Comparison of ENCODE assay signal across 8 cellular contexts in genomic region chr13:26971990-26972888, GRCh38.
DNase-seq lines count a peak whose midpoint lies in the region; TF ChIP-seq lines count a peak whose summit lies in the region.

No MANE protein-coding gene starts in this region.

- intact Hi-C loops in MCF 10A (cut with micrococcal nuclease) = no loop called here
- intact Hi-C loops in breast epithelium (cut with DNase I; ENCODE audit: low total_unique reads) = no loop called here

- H3K4me1 Mint-ChIP-seq in MCF 10A (ENCODE audit: insufficient read depth, unreplicated experiment) = no peaks in the 10 kb centered on the region
- peaks cover 30% of the 10 kb centered on the region for H3K4me1 Mint-ChIP-seq in nephron progenitor cell

- H3K4me1 ChIP-seq in breast epithelium (no peaks in the 10 kb centered on the region), SJCRH30 (peaks cover 17% of the 10 kb centered on the region)

- CTCF ChIA-PET in MCF 10A (lab: Yijun Ruan, JAX) = interaction anchor here (0.6 to 1.6 kb wide), 6 partner anchors 16 to 854 kb away, joined by 3 to 5 read pairs (median 4); no protein-coding TSS in a partner anchor

- H3K4me3 Mint-ChIP-seq in MCF 10A (ENCODE audit: unreplicated experiment) (no peak overlapping the region), nephron progenitor cell (no peak overlapping the region)

- H3K27ac ChIP-seq in breast epithelium = no peak overlapping the region
- no peak overlapping the region for H3K27ac ChIP-seq in SJCRH30

- POLR2A ChIA-PET in MCF 10A (lab: Yijun Ruan, JAX) = interaction anchor here (1.0 kb wide), 1 partner anchor 390 kb away, joined by 5 read pairs; no protein-coding TSS in a partner anchor

- no peaks in the 10 kb centered on the region for H3K36me3 ChIP-seq in breast epithelium
- no peaks in the 10 kb centered on the region for H3K36me3 ChIP-seq in SJCRH30

- H3K36me3 Mint-ChIP-seq in MCF 10A (ENCODE audit: insufficient read depth, unreplicated experiment) (no peaks in the 10 kb centered on the region), nephron progenitor cell (ENCODE audit: low read depth) (no peaks in the 10 kb centered on the region)

- no peak for TF ChIP-seq POLR2A in breast epithelium (IDR thresholded peaks at IDR 0.05)

- H3K4me3 ChIP-seq in breast epithelium (no peak overlapping the region), SJCRH30 (no peak overlapping the region)

- H3K27me3 ChIP-seq in breast epithelium (no peaks in the 10 kb centered on the region), SJCRH30 (peaks cover 25% of the 10 kb centered on the region)

- peak; percentile 23 for TF ChIP-seq CTCF in MCF 10A (IDR thresholded peaks at IDR 0.05; ENCODE audit: unreplicated experiment)
- TF ChIP-seq CTCF in breast epithelium (IDR thresholded peaks at IDR 0.05) = no peak
- peak; percentile 29 for TF ChIP-seq CTCF in nephron progenitor cell (IDR thresholded peaks at IDR 0.05)

- no peak overlapping the region for H3K27ac Mint-ChIP-seq in MCF 10A (ENCODE audit: low read depth, unreplicated experiment)
- H3K27ac Mint-ChIP-seq in nephron progenitor cell = peak overlapping the region; percentile 18

- DNase-seq in MCF 10A (ENCODE audit: unreplicated experiment) (peak; percentile 31), breast epithelium (ENCODE audit: low spot score in 2 of 2) (no peak), MV-4-11 (lab: John Stamatoyannopoulos, UW) (peak; percentile 41), SJCRH30 (peak; percentile 26 to 53), cerebellar cortex (ENCODE audit: low spot score) (peak; percentile 84), nephron progenitor cell (peak; percentile 21), occipital lobe (lab: John Stamatoyannopoulos, UW) (no peak), inferior parietal cortex (ENCODE audit: extremely low spot score) (no peak)

- H3K9me3 Mint-ChIP-seq in MCF 10A (ENCODE audit: unreplicated experiment) (no peaks in the 10 kb centered on the region), nephron progenitor cell (no peaks in the 10 kb centered on the region)

- H3K27me3 Mint-ChIP-seq in MCF 10A (ENCODE audit: insufficient read depth, unreplicated experiment) = peaks cover 11% of the 10 kb centered on the region
- H3K27me3 Mint-ChIP-seq in nephron progenitor cell (ENCODE audit: low read depth, poor library complexity) = peaks cover 8% of the 10 kb centered on the region

- no TSS peak for BruUV-seq in MCF 10A (replicated peaks; lab: Mats Ljungman, UMichigan)

- H3K9me3 ChIP-seq in breast epithelium (no peaks in the 10 kb centered on the region), SJCRH30 (replicated peaks) (no peaks in the 10 kb centered on the region)

Comparison
In these comparisons a context has a peak if more than half of its experiments do, and no peak if none do; other contexts are left out.
1. DNase-seq: peak in MCF 10A (single experiment), MV-4-11 (single experiment), SJCRH30 (2 of 2), cerebellar cortex (single experiment) and nephron progenitor cell (single experiment); none in breast epithelium (0 of 2), occipital lobe (single experiment) and inferior parietal cortex (single experiment).
2. CTCF ChIP-seq: peak in MCF 10A (single experiment) and nephron progenitor cell (single experiment); none in breast epithelium (0 of 3).